1 cellular context compared by ENCODE assay signal in the genomic region with DNA sequence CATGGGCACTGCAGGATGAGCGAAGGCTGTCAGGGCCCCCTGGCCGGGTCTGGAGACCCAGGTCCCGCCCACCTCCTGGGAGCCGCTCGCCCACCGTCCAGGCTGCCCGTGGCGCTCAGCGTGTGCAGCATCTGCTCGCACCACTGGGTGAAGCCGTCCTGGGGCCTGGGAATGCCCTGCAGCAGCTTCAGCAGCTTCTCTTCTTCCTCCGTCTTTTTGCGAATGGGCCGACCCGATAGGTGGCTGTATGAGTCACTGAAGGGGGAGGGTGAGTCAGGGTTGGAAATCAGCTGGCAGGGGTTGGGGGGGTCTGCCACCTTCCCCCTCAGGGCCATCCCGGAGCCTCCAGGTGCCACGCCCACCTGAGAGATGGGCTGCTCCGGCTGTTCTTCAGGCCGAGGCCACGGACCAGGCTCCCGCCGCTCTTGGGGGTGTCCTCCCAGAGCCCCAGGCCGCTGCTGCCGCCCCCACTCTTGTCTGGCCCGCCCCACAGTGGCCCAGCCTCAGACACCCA.
TF ChIP-seq lines count a peak whose summit lies in the region.

No MANE protein-coding gene starts in this region.

TF ChIP-seq in SK-N-SH, 30 proteins besides CTCF, POLR2A, EP300 and RAD21 (continued from another document):
- TF ChIP-seq, protein P1, sequence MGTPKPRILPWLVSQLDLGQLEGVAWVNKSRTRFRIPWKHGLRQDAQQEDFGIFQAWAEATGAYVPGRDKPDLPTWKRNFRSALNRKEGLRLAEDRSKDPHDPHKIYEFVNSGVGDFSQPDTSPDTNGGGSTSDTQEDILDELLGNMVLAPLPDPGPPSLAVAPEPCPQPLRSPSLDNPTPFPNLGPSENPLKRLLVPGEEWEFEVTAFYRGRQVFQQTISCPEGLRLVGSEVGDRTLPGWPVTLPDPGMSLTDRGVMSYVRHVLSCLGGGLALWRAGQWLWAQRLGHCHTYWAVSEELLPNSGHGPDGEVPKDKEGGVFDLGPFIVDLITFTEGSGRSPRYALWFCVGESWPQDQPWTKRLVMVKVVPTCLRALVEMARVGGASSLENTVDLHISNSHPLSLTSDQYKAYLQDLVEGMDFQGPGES (IDR thresholded peaks at IDR 0.05; ENCODE audit: low read depth, low read length): no peak
- TF ChIP-seq FOSL2 (IDR thresholded peaks at IDR 0.05; ENCODE audit: borderline replicate concordance, low read depth) (peak; percentile 84; the same call in 1 of the 2 replicates), RXRA (IDR thresholded peaks at IDR 0.05; ENCODE audit: borderline replicate concordance, low read depth) (no peak), RFX5 (IDR thresholded peaks at IDR 0.05; ENCODE audit: low read length) (no peak), GABPA (IDR thresholded peaks at IDR 0.05; ENCODE audit: low read depth) (no peak)
TF ChIP-seq in SK-N-SH: peak in this region for 2.
